31 cellular contexts compared by ENCODE assay signal in the genomic region with DNA sequence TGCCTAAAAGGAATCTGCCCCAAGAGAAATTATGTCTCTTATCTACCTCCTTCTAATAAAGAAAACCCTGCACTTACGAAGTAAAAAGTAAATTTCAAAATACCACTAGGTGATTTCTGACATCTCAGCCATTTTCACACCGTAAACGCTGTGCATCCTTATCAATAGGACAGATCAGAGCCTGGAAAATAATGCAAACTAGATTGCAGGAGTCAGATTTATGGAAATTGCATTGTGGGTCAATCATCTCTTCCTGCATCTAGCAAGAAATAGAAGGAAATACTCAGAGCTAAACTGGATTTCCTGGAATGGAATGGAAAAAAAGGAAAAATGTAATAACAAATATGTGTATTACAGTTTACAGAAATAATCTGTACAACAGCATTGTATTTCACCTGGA.
"Had no signal": no experiment of that assay in that cellular context is flagged by ENCODE, and none has a peak within 500 bp of the region (broad histone marks: within the 10 kb centered on the region; RNA-seq: fewer than 3 reads in every experiment).

No MANE protein-coding gene starts in this region.

- H3K27ac ChIP-seq: adrenal gland, ascending aorta, body of pancreas, brain microvascular endothelial cell, breast epithelium, cardiac muscle cell had no signal

- H3K27me3 ChIP-seq: adrenal gland, ascending aorta, body of pancreas, brain microvascular endothelial cell, breast epithelium, cardiac muscle cell had no signal

- H3K36me3 ChIP-seq: adrenal gland, ascending aorta, brain microvascular endothelial cell, breast epithelium, cardiac muscle cell had no signal

- H3K9me3 ChIP-seq: adrenal gland, ascending aorta, body of pancreas, breast epithelium had no signal

- ATAC-seq: activated naive CD8-positive, alpha-beta T cell treated with anti-CD3 and anti-CD28 coated beads, Interleukin-2, amount 50 U/mL, for 24 hours; activated T-cell treated with anti-CD3 and anti-CD28 coated beads, Interleukin-2, amount 50 U/mL, for 4 hours; activated T-cell treated with anti-CD3 and anti-CD28 coated beads, Interleukin-2, amount 50 U/mL, for 72 hours; activated T-helper 17 cell treated with anti-CD3 and anti-CD28 coated beads, Interleukin-2, amount 50 U/mL, for 72 hours; body of pancreas had no signal

- H3K4me1 ChIP-seq: adrenal gland, ascending aorta, body of pancreas, breast epithelium had no signal

- DNase-seq: activated effector memory CD4-positive, alpha-beta T cell treated with anti-CD3 and anti-CD28 coated beads, Interleukin-2, amount 50 U/mL, for 16 hours; activated effector memory CD4-positive, alpha-beta T cell treated with Interleukin-2 at 50 U/mL for 16 hours; activated gamma-delta T cell; activated gamma-delta T cell treated with Interleukin-2 at 50 U/mL for 16 hours; activated naive CD4-positive, alpha-beta T cell; activated naive CD4-positive, alpha-beta T cell treated with anti-CD3 and anti-CD28 coated beads for 36 hours; activated naive CD4-positive, alpha-beta T cell treated with anti-CD3 and anti-CD28 coated beads, Interleukin-2, amount 10 ng/mL, durations not matched to agents 7 days and 5 days; activated naive CD4-positive, alpha-beta T cell treated with anti-CD3 and anti-CD28 coated beads, Interleukin-2, amount 50 U/mL, for 16 hours; activated naive CD4-positive, alpha-beta T cell treated with Interleukin-2 at 50 U/mL for 16 hours; activated naive CD8-positive, alpha-beta T cell treated with anti-CD3 and anti-CD28 coated beads for 36 hours; activated naive CD8-positive, alpha-beta T cell treated with anti-CD3 and anti-CD28 coated beads, Interleukin-2, amount 10 ng/mL, durations not matched to agents 7 days and 5 days; activated naive CD8-positive, alpha-beta T cell treated with anti-CD3 and anti-CD28 coated beads, Interleukin-2, amount 50 U/mL, for 24 hours; activated T-cell treated with anti-CD3 and anti-CD28 coated beads, Interleukin-2, amount 50 U/mL, for 1 hour; activated T-cell treated with anti-CD3 and anti-CD28 coated beads, Interleukin-2, amount 50 U/mL, for 24 hours; activated T-cell treated with anti-CD3 and anti-CD28 coated beads, Interleukin-2, amount 50 U/mL, for 4 hours; activated T-cell treated with anti-CD3 and anti-CD28 coated beads, Interleukin-2, amount 50 U/mL, for 48 hours; activated T-cell treated with anti-CD3 and anti-CD28 coated beads, Interleukin-2, amount 50 U/mL, for 72 hours; adrenal gland; amniotic stem cell; amygdala; anterior cingulate cortex; aorta; body of pancreas; brain microvascular endothelial cell; caudate nucleus; central memory CD4-positive, alpha-beta T cell; cerebellar nuclear complex had no signal

- H3K4me3 ChIP-seq: adrenal gland, ascending aorta, body of pancreas, breast epithelium, cardiac muscle cell had no signal
